Comparison of ENCODE assay signal across 15 cellular contexts in genomic region chr6:135624402-135625297, GRCh38.
DNase-seq lines count a peak whose midpoint lies in the region; ATAC-seq and TF ChIP-seq lines count a peak whose summit lies in the region.
"Had no signal": no experiment of that assay in that cellular context is flagged by ENCODE, and none has a peak within 500 bp of the region (broad histone marks: within the 10 kb centered on the region; RNA-seq: fewer than 3 reads in every experiment).

No MANE protein-coding gene starts in this region.

- ATAC-seq in activated CD8-positive, alpha-beta T cell treated with anti-CD3 and anti-CD28 coated beads for 36 hours, result peak; percentile 85
- no peak for ATAC-seq in HG02852 (IDR thresholded peaks at IDR 0.05; ENCODE audit: unreplicated experiment)
- ATAC-seq: foreskin keratinocyte, upper lobe of right lung had no signal

- no peaks in the 10 kb centered on the region for H3K27me3 ChIP-seq in fibroblast of lung (ENCODE audit: control insufficient read depth, insufficient read depth, low read length)
- H3K27me3 ChIP-seq: foreskin keratinocyte, upper lobe of right lung had no signal

- peak overlapping the region; percentile 96 for H3K27ac Mint-ChIP-seq in activated naive CD4-positive, alpha-beta T cell treated with anti-CD3 and anti-CD28 coated beads, Interleukin-2, amount 50 U/mL, for 24 hours
- H3K27ac Mint-ChIP-seq in activated CD8-positive, alpha-beta T cell treated with anti-CD3 and anti-CD28 coated beads for 36 hours, result peak overlapping the region; percentile 91
- H3K27ac Mint-ChIP-seq in stimulated activated naive CD8-positive, alpha-beta T cell treated with anti-CD3 and anti-CD28 coated beads, Interleukin-15, Interleukin-2, amounts not matched to agents 100 ng/mL and 50 ng/mL, for 24 hours, result peak overlapping the region; percentile 99

- DNase-seq in activated naive CD4-positive, alpha-beta T cell treated with Interleukin-2 at 50 U/mL for 16 hours, result no peak
- peak; percentile 60 for DNase-seq in activated CD8-positive, alpha-beta T cell treated with anti-CD3 and anti-CD28 coated beads for 36 hours
- DNase-seq in fibroblast of lung (ENCODE audit: low read depth in 2 of 2), result peak; percentile 5 to 50
- DNase-seq in activated effector memory CD4-positive, alpha-beta T cell treated with Interleukin-2 at 50 U/mL for 16 hours, result no peak
- DNase-seq in RPMI8226, result no peak
- DNase-seq: activated CD8-positive, alpha-beta memory T cell treated with anti-CD3 and anti-CD28 coated beads, Interleukin-2, amount 50 U/mL, for 48 hours; foreskin keratinocyte; NCI-H187; NCI-H510A; retina; stimulated activated CD4-positive, alpha-beta T cell treated with anti-CD3 and anti-CD28 coated beads, Interleukin-2, amount 100 ng/mL, for 48 hours; upper lobe of right lung had no signal

- no peaks in the 10 kb centered on the region for H3K36me3 ChIP-seq in fibroblast of lung (ENCODE audit: control insufficient read depth, insufficient read depth, low read length)
- H3K36me3 ChIP-seq: upper lobe of right lung had no signal

- H3K4me2 ChIP-seq in fibroblast of lung (ENCODE audit: extremely low read depth, insufficient read depth, low read length), result no peak overlapping the region

- H3K9me3 Mint-ChIP-seq in activated naive CD4-positive, alpha-beta T cell treated with anti-CD3 and anti-CD28 coated beads, Interleukin-2, amount 50 U/mL, for 24 hours, result peaks cover 5% of the 10 kb centered on the region
- H3K9me3 Mint-ChIP-seq in activated CD8-positive, alpha-beta T cell treated with anti-CD3 and anti-CD28 coated beads for 36 hours, result peaks cover 29% of the 10 kb centered on the region
- H3K9me3 Mint-ChIP-seq in stimulated activated naive CD8-positive, alpha-beta T cell treated with anti-CD3 and anti-CD28 coated beads, Interleukin-15, Interleukin-2, amounts not matched to agents 100 ng/mL and 50 ng/mL, for 24 hours, result peaks cover 24% of the 10 kb centered on the region

- no peak overlapping the region for H3K9ac ChIP-seq in fibroblast of lung (ENCODE audit: insufficient read depth, low read length)

- no peak overlapping the region for H3K4me3 ChIP-seq in fibroblast of lung (replicated peaks in 1 of 4; ENCODE audit: control extremely low read depth in 1 of 4, insufficient read depth in 1 of 4, low read depth in 3 of 4, low read length in 4 of 4)
- H3K4me3 ChIP-seq: upper lobe of right lung had no signal

- CTCF ChIA-PET in activated CD8-positive, alpha-beta T cell treated with anti-CD3 and anti-CD28 coated beads for 36 hours (lab: Charles Lee), result interaction anchor here (0.7 to 1.8 kb wide), 7 partner anchors 8 to 118 kb away, joined by 3 to 6 read pairs (median 3); no protein-coding TSS in a partner anchor

- no peak overlapping the region for H2AFZ ChIP-seq in fibroblast of lung (ENCODE audit: low read length)

- peak overlapping the region; percentile 66 for H3K4me3 Mint-ChIP-seq in activated naive CD4-positive, alpha-beta T cell treated with anti-CD3 and anti-CD28 coated beads, Interleukin-2, amount 50 U/mL, for 24 hours
- H3K4me3 Mint-ChIP-seq in activated CD8-positive, alpha-beta T cell treated with anti-CD3 and anti-CD28 coated beads for 36 hours, result no peak overlapping the region
- H3K4me3 Mint-ChIP-seq in stimulated activated naive CD8-positive, alpha-beta T cell treated with anti-CD3 and anti-CD28 coated beads, Interleukin-15, Interleukin-2, amounts not matched to agents 100 ng/mL and 50 ng/mL, for 24 hours, result peak overlapping the region; percentile 56

- POLR2A ChIA-PET in activated CD8-positive, alpha-beta T cell treated with anti-CD3 and anti-CD28 coated beads for 36 hours (lab: Charles Lee), result interaction anchor here (0.9 to 1.3 kb wide), 3 partner anchors 15 to 256 kb away, joined by 3 to 4 read pairs (median 3); no protein-coding TSS in a partner anchor

- H3K79me2 ChIP-seq in fibroblast of lung (ENCODE audit: control insufficient read depth, insufficient read depth, low read length), result no peaks in the 10 kb centered on the region

- H3K9me3 ChIP-seq in fibroblast of lung (ENCODE audit: control insufficient read depth, insufficient read depth, low read depth, low read length), result no peaks in the 10 kb centered on the region
- H3K9me3 ChIP-seq: upper lobe of right lung had no signal

- H3K4me1 ChIP-seq in fibroblast of lung (ENCODE audit: control insufficient read depth, extremely low read depth, insufficient read depth, low read length), result no peaks in the 10 kb centered on the region
- H3K4me1 ChIP-seq: foreskin keratinocyte, upper lobe of right lung had no signal

- H4K20me1 ChIP-seq in fibroblast of lung (ENCODE audit: control insufficient read depth, extremely low read depth, insufficient read depth, low read length), result no peaks in the 10 kb centered on the region

- no peak for TF ChIP-seq CTCF in activated CD8-positive, alpha-beta T cell treated with anti-CD3 and anti-CD28 coated beads for 36 hours (IDR thresholded peaks at IDR 0.05)
- no peak for TF ChIP-seq CTCF in fibroblast of lung (conservative IDR thresholded peaks at IDR 0.05 in 1 of 2, IDR thresholded peaks at IDR 0.05 in 1 of 2; ENCODE audit: low read depth in 1 of 2, low read length in 2 of 2)

- peaks cover 1% of the 10 kb centered on the region for H3K36me3 Mint-ChIP-seq in activated naive CD4-positive, alpha-beta T cell treated with anti-CD3 and anti-CD28 coated beads, Interleukin-2, amount 50 U/mL, for 24 hours
- H3K36me3 Mint-ChIP-seq in activated CD8-positive, alpha-beta T cell treated with anti-CD3 and anti-CD28 coated beads for 36 hours (ENCODE audit: low read depth), result peaks cover 43% of the 10 kb centered on the region
- H3K36me3 Mint-ChIP-seq in stimulated activated naive CD8-positive, alpha-beta T cell treated with anti-CD3 and anti-CD28 coated beads, Interleukin-15, Interleukin-2, amounts not matched to agents 100 ng/mL and 50 ng/mL, for 24 hours (ENCODE audit: low read depth), result peaks cover 21% of the 10 kb centered on the region

- peaks cover 30% of the 10 kb centered on the region for H3K4me1 Mint-ChIP-seq in activated naive CD4-positive, alpha-beta T cell treated with anti-CD3 and anti-CD28 coated beads, Interleukin-2, amount 50 U/mL, for 24 hours
- peaks cover 42% of the 10 kb centered on the region for H3K4me1 Mint-ChIP-seq in activated CD8-positive, alpha-beta T cell treated with anti-CD3 and anti-CD28 coated beads for 36 hours (ENCODE audit: low read depth)
- peaks cover 47% of the 10 kb centered on the region for H3K4me1 Mint-ChIP-seq in stimulated activated naive CD8-positive, alpha-beta T cell treated with anti-CD3 and anti-CD28 coated beads, Interleukin-15, Interleukin-2, amounts not matched to agents 100 ng/mL and 50 ng/mL, for 24 hours (ENCODE audit: low read depth)

- H3K27me3 Mint-ChIP-seq in activated naive CD4-positive, alpha-beta T cell treated with anti-CD3 and anti-CD28 coated beads, Interleukin-2, amount 50 U/mL, for 24 hours, result no peaks in the 10 kb centered on the region
- peaks cover 3% of the 10 kb centered on the region for H3K27me3 Mint-ChIP-seq in activated CD8-positive, alpha-beta T cell treated with anti-CD3 and anti-CD28 coated beads for 36 hours
- no peaks in the 10 kb centered on the region for H3K27me3 Mint-ChIP-seq in stimulated activated naive CD8-positive, alpha-beta T cell treated with anti-CD3 and anti-CD28 coated beads, Interleukin-15, Interleukin-2, amounts not matched to agents 100 ng/mL and 50 ng/mL, for 24 hours

- no peak overlapping the region for H3K27ac ChIP-seq in fibroblast of lung (ENCODE audit: insufficient read depth, low read length)
- H3K27ac ChIP-seq: foreskin keratinocyte, upper lobe of right lung had no signal

- intact Hi-C loops in activated CD8-positive, alpha-beta T cell treated with anti-CD3 and anti-CD28 coated beads for 36 hours (cut with micrococcal nuclease), result loop anchor here (5.0 kb wide), 2 partner anchors 57 to 87 kb away; no protein-coding TSS in a partner anchor

Comparison
In these comparisons a context has a peak if more than half of its experiments do, and no peak if none do; other contexts are left out.
1. DNase-seq: peak in activated CD8-positive, alpha-beta T cell treated with anti-CD3 and anti-CD28 coated beads for 36 hours (single experiment) and fibroblast of lung (2 of 2); none in activated naive CD4-positive, alpha-beta T cell treated with Interleukin-2 at 50 U/mL for 16 hours (single experiment), activated effector memory CD4-positive, alpha-beta T cell treated with Interleukin-2 at 50 U/mL for 16 hours (single experiment) and RPMI8226 (single experiment).
2. Peak in every context shown above with its lines, with median percentiles within 50 percentile points of each other: H3K27ac Mint-ChIP-seq.